ENCODE assay signal across 31 cellular contexts in genomic region chr3:144501419-144501818, GRCh38.
"Had no signal": no experiment of that assay in that cellular context is flagged by ENCODE, and none has a peak within 500 bp of the region (broad histone marks: within the 10 kb centered on the region; RNA-seq: fewer than 3 reads in every experiment).

No MANE protein-coding gene starts in this region.

- H3K9ac ChIP-seq: parathyroid adenoma had no signal

- H3K9me3 ChIP-seq: lower lobe of right lung, neutrophil, psoas muscle, right atrium auricular region, right lobe of liver, stomach, testis, thyroid gland, transverse colon, upper lobe of left lung, vagina had no signal

- H2AFZ ChIP-seq: parathyroid adenoma had no signal

- H3K27ac ChIP-seq: left lung, lower lobe of right lung, neutrophil, parathyroid adenoma, psoas muscle, right atrium auricular region, right lobe of liver, skin epidermis, stomach, testis, thyroid gland, transverse colon, upper lobe of left lung, vagina had no signal

- H3K4me3 ChIP-seq: left lung, lower lobe of right lung, psoas muscle, right atrium auricular region, right lobe of liver, skin epidermis, stomach, testis, thyroid gland, transverse colon, upper lobe of left lung, vagina had no signal

- H3K79me2 ChIP-seq: parathyroid adenoma had no signal

- H3K4me1 ChIP-seq: left lung, lower lobe of right lung, parathyroid adenoma, psoas muscle, right atrium auricular region, right lobe of liver, stomach, testis, transverse colon, upper lobe of left lung, vagina had no signal

- DNase-seq: hypothalamus; immature natural killer cell; kidney; left colon; left lung; lower lobe of right lung; mammary epithelial cell; mesenchymal stem cell; naive B cell; natural killer cell; nephron progenitor cell; occipital lobe; psoas muscle; right lobe of liver; stimulated activated CD4-positive, alpha-beta T cell treated with anti-CD3 and anti-CD28 coated beads, Interleukin-12 subunit alpha, Interleukin-12 subunit beta, amount 100 ng/mL, for 4 hours; stimulated activated CD4-positive, alpha-beta T cell treated with anti-CD3 and anti-CD28 coated beads, Interleukin-15, amount 100 ng/mL, for 24 hours; stimulated activated CD4-positive, alpha-beta T cell treated with anti-CD3 and anti-CD28 coated beads, Interleukin-2, amount 100 ng/mL, for 24 hours; stimulated activated CD4-positive, alpha-beta T cell treated with anti-CD3 and anti-CD28 coated beads, Interleukin-4, amount 100 ng/mL, for 1 hour; stimulated activated naive B cell treated with anti-CD40 and anti-IgM and Interleukin-4, amounts not matched to agents 10 μg/mL and 1 μg/mL and 100 μg/mL, for 72 hours; stimulated activated naive CD8-positive, alpha-beta T cell treated with anti-CD3 and anti-CD28 coated beads, Interleukin-15, Interleukin-2, amounts not matched to agents 100 U/mL and 50 U/mL, for 24 hours; stomach; testis; thyroid gland; transverse colon; upper lobe of left lung had no signal

- H3K27me3 ChIP-seq: left lung, neutrophil, right atrium auricular region, right lobe of liver, stomach, testis, thyroid gland, transverse colon, upper lobe of left lung, vagina had no signal

- H3K36me3 ChIP-seq: left lung, lower lobe of right lung, neutrophil, right atrium auricular region, right lobe of liver, stomach, thyroid gland, transverse colon, upper lobe of left lung, vagina had no signal

- ATAC-seq: left colon; left lung; lower lobe of right lung; natural killer cell; psoas muscle; right lobe of liver; stimulated activated naive B cell treated with anti-CD40 and anti-IgM and Interleukin-4, amounts not matched to agents 10 μg/mL and 1 μg/mL and 100 μg/mL, for 72 hours; stimulated activated naive CD8-positive, alpha-beta T cell treated with anti-CD3 and anti-CD28 coated beads, Interleukin-15, Interleukin-2, amounts not matched to agents 100 U/mL and 50 U/mL, for 24 hours had no signal

- FAIRE-seq: islet of Langerhans, kidney had no signal
